Comparison of ENCODE assay signal across 10 cellular contexts in the genomic region with DNA sequence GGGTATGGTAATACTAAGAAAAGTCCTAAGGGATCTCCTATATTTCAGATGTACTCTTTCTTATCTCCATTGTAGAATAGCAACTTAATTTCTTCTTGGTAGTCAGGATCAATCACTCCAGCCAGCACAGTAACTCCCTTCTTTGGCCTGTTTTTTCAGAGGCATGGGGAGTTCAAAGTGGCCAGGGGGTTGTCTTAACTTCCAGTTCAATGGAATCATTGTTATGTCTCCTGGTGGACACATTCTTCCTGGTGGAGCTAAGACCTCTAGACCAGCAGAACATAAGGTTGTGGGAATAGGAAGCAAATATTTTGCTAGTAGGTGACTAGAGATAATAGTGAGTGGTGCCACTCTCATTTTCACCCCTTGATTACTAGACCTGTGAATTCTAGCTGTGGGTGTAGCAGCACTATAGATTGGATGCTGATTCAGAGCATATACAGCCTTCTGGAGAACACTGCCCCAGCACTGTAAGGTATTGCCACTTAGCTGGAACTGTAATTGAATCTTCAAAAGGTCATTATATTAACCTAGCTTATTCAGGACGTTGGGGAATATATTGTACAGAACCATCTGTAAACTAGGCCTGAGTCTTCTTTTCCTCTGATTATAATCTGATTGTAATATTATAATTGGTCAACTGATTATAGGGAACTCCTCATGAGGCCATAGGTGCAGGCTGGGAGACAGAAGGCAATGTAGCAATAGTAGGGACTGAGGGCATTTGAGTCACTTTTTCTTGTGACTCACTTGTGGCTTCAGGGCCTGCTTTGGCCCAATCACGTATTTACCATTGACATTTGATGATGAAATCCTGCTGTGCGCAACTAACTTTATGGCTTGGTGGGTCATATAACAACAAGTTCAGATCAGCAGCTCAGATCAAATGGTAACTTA.
DNase-seq lines count a peak whose midpoint lies in the region; ATAC-seq and TF ChIP-seq lines count a peak whose summit lies in the region.
"Had no signal": no experiment of that assay in that cellular context is flagged by ENCODE, and none has a peak within 500 bp of the region (broad histone marks: within the 10 kb centered on the region; RNA-seq: fewer than 3 reads in every experiment).

No MANE protein-coding gene starts in this region.

- intact Hi-C loops in colonic mucosa (cut with DNase I), result no loop called here

- H3K9ac ChIP-seq in colonic mucosa (ENCODE audit: low read depth in 2 of 2, low read length in 2 of 2), result no peak overlapping the region

- no peaks in the 10 kb centered on the region for H3K9me3 ChIP-seq in colonic mucosa

- DNase-seq in activated CD4-positive, CD25-positive, alpha-beta regulatory T cell treated with anti-CD3 and anti-CD28 coated beads, Interleukin-2, amount 50 U/mL, for 72 hours, result no peak
- DNase-seq in NOMO-1 treated with DMSO at 0.1 percent for 48 hours (lab: John Stamatoyannopoulos, UW; ENCODE audit: unreplicated experiment) (peak; percentile 97), colonic mucosa (no peak), NCI-H128 (lab: John Stamatoyannopoulos, UW; ENCODE audit: unreplicated experiment) (no peak), NCI-H1105 (lab: John Stamatoyannopoulos, UW) (no peak)
- DNase-seq in stimulated activated CD8-positive, alpha-beta memory T cell treated with anti-CD3 and anti-CD28 coated beads, Interleukin-15, amount 100 ng/mL, for 48 hours (ENCODE audit: low read depth in 2 of 2), result peak; percentile 16 to 29
- DNase-seq: NCI-H187 treated with DMSO at 0.1 percent for 48 hours had no signal

- no peaks in the 10 kb centered on the region for H3K4me1 ChIP-seq in colonic mucosa

- TF ChIP-seq CTCF in colonic mucosa (IDR thresholded peaks at IDR 0.05), result no peak

- H3K4me3 ChIP-seq in colonic mucosa, result no peak overlapping the region

- peak; percentile 90 to 92 for ATAC-seq in activated CD4-positive, CD25-positive, alpha-beta regulatory T cell treated with anti-CD3 and anti-CD28 coated beads, Interleukin-2, amount 50 U/mL, for 24 hours
- no peak for ATAC-seq in GM21423 (IDR thresholded peaks at IDR 0.05; ENCODE audit: unreplicated experiment)

- peak overlapping the region; percentile 14 for H3K27ac ChIP-seq in colonic mucosa
- H3K27ac ChIP-seq: C4-2B had no signal

- H3K27me3 ChIP-seq in colonic mucosa, result no peaks in the 10 kb centered on the region

- H3K36me3 ChIP-seq in colonic mucosa, result no peaks in the 10 kb centered on the region

Comparison
In these comparisons a context has a peak if more than half of its experiments do, and no peak if none do; other contexts are left out.
1. DNase-seq: peak in NOMO-1 treated with DMSO at 0.1 percent for 48 hours (single experiment) and stimulated activated CD8-positive, alpha-beta memory T cell treated with anti-CD3 and anti-CD28 coated beads, Interleukin-15, amount 100 ng/mL, for 48 hours (2 of 2); none in activated CD4-positive, CD25-positive, alpha-beta regulatory T cell treated with anti-CD3 and anti-CD28 coated beads, Interleukin-2, amount 50 U/mL, for 72 hours (single experiment), colonic mucosa (single experiment), NCI-H128 (single experiment) and NCI-H1105 (single experiment).